In the genomic region with DNA sequence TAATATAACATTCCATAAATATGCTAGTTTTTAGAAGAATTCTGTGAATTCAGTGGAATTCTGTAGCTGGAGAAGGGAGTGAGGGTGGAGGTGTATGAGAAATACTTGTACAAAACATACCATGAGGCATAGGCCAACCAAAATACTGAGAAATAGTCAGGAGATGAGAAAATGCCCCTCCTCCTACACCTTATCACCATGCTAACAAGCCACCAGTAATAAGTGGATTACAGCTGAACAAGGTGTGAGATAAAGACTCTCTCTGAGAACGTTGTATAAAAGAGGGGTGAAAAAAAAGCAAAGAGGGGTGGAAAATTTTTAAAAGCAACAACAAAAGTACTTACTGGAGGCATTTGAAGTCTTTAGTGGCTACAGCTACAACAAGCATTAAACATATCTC, we compare ENCODE assay signal across 27 cellular contexts.
"Had no signal": no experiment of that assay in that cellular context is flagged by ENCODE, and none has a peak within 500 bp of the region (broad histone marks: within the 10 kb centered on the region; RNA-seq: fewer than 3 reads in every experiment).

No MANE protein-coding gene starts in this region.

- H3K4me3 Mint-ChIP-seq: activated CD4-positive, alpha-beta memory T cell treated with anti-CD3 and anti-CD28 coated beads, Interleukin-2, amount 10 ng/mL, durations not matched to agents 7 days and 5 days; activated CD4-positive, alpha-beta T cell treated with anti-CD3 and anti-CD28 coated beads, Interleukin-2, amount 10 ng/mL, durations not matched to agents 7 days and 5 days; activated naive CD4-positive, alpha-beta T cell treated with anti-CD3 and anti-CD28 coated beads, Interleukin-2, amount 10 ng/mL, durations not matched to agents 7 days and 5 days; activated naive CD8-positive, alpha-beta T cell treated with anti-CD3 and anti-CD28 coated beads, Interleukin-2, amount 10 ng/mL, durations not matched to agents 7 days and 5 days; activated T-cell treated with anti-CD3 and anti-CD28 coated beads, Interleukin-2, amount 50 U/mL, for 24 hours; activated T-cell treated with anti-CD3 and anti-CD28 coated beads, Interleukin-2, amount 50 U/mL, for 72 hours; brain; WTC11 had no signal

- H3K4me3 ChIP-seq: ascending aorta, breast epithelium, cardiac muscle cell, colonic mucosa had no signal

- H3K4me1 Mint-ChIP-seq: activated CD4-positive, alpha-beta memory T cell treated with anti-CD3 and anti-CD28 coated beads, Interleukin-2, amount 10 ng/mL, durations not matched to agents 7 days and 5 days; activated CD4-positive, alpha-beta T cell treated with anti-CD3 and anti-CD28 coated beads, Interleukin-2, amount 10 ng/mL, durations not matched to agents 7 days and 5 days; activated naive CD4-positive, alpha-beta T cell treated with anti-CD3 and anti-CD28 coated beads, Interleukin-2, amount 10 ng/mL, durations not matched to agents 7 days and 5 days; activated naive CD8-positive, alpha-beta T cell treated with anti-CD3 and anti-CD28 coated beads, Interleukin-2, amount 10 ng/mL, durations not matched to agents 7 days and 5 days had no signal

- DNase-seq: activated CD4-positive, alpha-beta memory T cell treated with anti-CD3 and anti-CD28 coated beads, Interleukin-2, amount 10 ng/mL, durations not matched to agents 7 days and 5 days; activated CD4-positive, alpha-beta T cell treated with anti-CD3 and anti-CD28 coated beads for 1 hour; activated CD4-positive, alpha-beta T cell treated with anti-CD3 and anti-CD28 coated beads for 4 hours; activated CD4-positive, alpha-beta T cell treated with anti-CD3 and anti-CD28 coated beads, Interleukin-2, amount 10 ng/mL, durations not matched to agents 7 days and 5 days; activated CD4-positive, alpha-beta T cell treated with anti-CD3 and anti-CD28 coated beads, Interleukin-2, amount 50 U/mL, for 4 hours; activated CD8-positive, alpha-beta memory T cell treated with anti-CD3 and anti-CD28 coated beads, Interleukin-2, amount 50 U/mL, for 48 hours; activated gamma-delta T cell; activated naive CD4-positive, alpha-beta T cell; activated naive CD4-positive, alpha-beta T cell treated with anti-CD3 and anti-CD28 coated beads, Interleukin-2, amount 10 ng/mL, durations not matched to agents 7 days and 5 days; activated naive CD8-positive, alpha-beta T cell treated with anti-CD3 and anti-CD28 coated beads, Interleukin-2, amount 10 ng/mL, durations not matched to agents 7 days and 5 days; activated T-cell treated with anti-CD3 and anti-CD28 coated beads for 4 hours; activated T-cell treated with anti-CD3 and anti-CD28 coated beads, Interleukin-2, amount 50 U/mL, for 24 hours; activated T-cell treated with anti-CD3 and anti-CD28 coated beads, Interleukin-2, amount 50 U/mL, for 72 hours; central memory CD4-positive, alpha-beta T cell; cerebellar nuclear complex; colonic mucosa; effector CD8-positive, alpha-beta T cell; foreskin fibroblast; head of caudate nucleus; T-helper 2 cell had no signal

- H3K27me3 ChIP-seq: ascending aorta, breast epithelium, cardiac muscle cell, colonic mucosa had no signal

- H3K4me1 ChIP-seq: ascending aorta, breast epithelium, colonic mucosa had no signal

- H3K27me3 Mint-ChIP-seq: activated CD4-positive, alpha-beta memory T cell treated with anti-CD3 and anti-CD28 coated beads, Interleukin-2, amount 10 ng/mL, durations not matched to agents 7 days and 5 days; activated CD4-positive, alpha-beta T cell treated with anti-CD3 and anti-CD28 coated beads, Interleukin-2, amount 10 ng/mL, durations not matched to agents 7 days and 5 days; activated naive CD4-positive, alpha-beta T cell treated with anti-CD3 and anti-CD28 coated beads, Interleukin-2, amount 10 ng/mL, durations not matched to agents 7 days and 5 days; activated naive CD8-positive, alpha-beta T cell treated with anti-CD3 and anti-CD28 coated beads, Interleukin-2, amount 10 ng/mL, durations not matched to agents 7 days and 5 days; activated T-cell treated with anti-CD3 and anti-CD28 coated beads, Interleukin-2, amount 50 U/mL, for 24 hours had no signal

- H3K9me3 Mint-ChIP-seq: activated CD4-positive, alpha-beta memory T cell treated with anti-CD3 and anti-CD28 coated beads, Interleukin-2, amount 10 ng/mL, durations not matched to agents 7 days and 5 days; activated CD4-positive, alpha-beta T cell treated with anti-CD3 and anti-CD28 coated beads, Interleukin-2, amount 10 ng/mL, durations not matched to agents 7 days and 5 days; activated naive CD4-positive, alpha-beta T cell treated with anti-CD3 and anti-CD28 coated beads, Interleukin-2, amount 10 ng/mL, durations not matched to agents 7 days and 5 days; activated naive CD8-positive, alpha-beta T cell treated with anti-CD3 and anti-CD28 coated beads, Interleukin-2, amount 10 ng/mL, durations not matched to agents 7 days and 5 days; activated T-cell treated with anti-CD3 and anti-CD28 coated beads, Interleukin-2, amount 50 U/mL, for 72 hours had no signal

- H3K9me3 ChIP-seq: ascending aorta, breast epithelium, colonic mucosa had no signal

- H3K36me3 ChIP-seq: ascending aorta, breast epithelium, cardiac muscle cell, colonic mucosa had no signal

- H3K36me3 Mint-ChIP-seq: activated naive CD4-positive, alpha-beta T cell treated with anti-CD3 and anti-CD28 coated beads, Interleukin-2, amount 10 ng/mL, durations not matched to agents 7 days and 5 days; activated naive CD4-positive, alpha-beta T cell treated with anti-CD3 and anti-CD28 coated beads, Interleukin-2, amount 50 U/mL, for 72 hours; activated naive CD8-positive, alpha-beta T cell treated with anti-CD3 and anti-CD28 coated beads, Interleukin-2, amount 10 ng/mL, durations not matched to agents 7 days and 5 days; brain; WTC11 had no signal

- H3K27ac Mint-ChIP-seq: activated CD4-positive, alpha-beta memory T cell treated with anti-CD3 and anti-CD28 coated beads, Interleukin-2, amount 10 ng/mL, durations not matched to agents 7 days and 5 days; activated CD4-positive, alpha-beta T cell treated with anti-CD3 and anti-CD28 coated beads, Interleukin-2, amount 10 ng/mL, durations not matched to agents 7 days and 5 days; activated naive CD4-positive, alpha-beta T cell treated with anti-CD3 and anti-CD28 coated beads, Interleukin-2, amount 10 ng/mL, durations not matched to agents 7 days and 5 days; activated naive CD4-positive, alpha-beta T cell treated with anti-CD3 and anti-CD28 coated beads, Interleukin-2, amount 50 U/mL, for 72 hours; activated naive CD8-positive, alpha-beta T cell treated with anti-CD3 and anti-CD28 coated beads, Interleukin-2, amount 10 ng/mL, durations not matched to agents 7 days and 5 days; activated T-cell treated with anti-CD3 and anti-CD28 coated beads, Interleukin-2, amount 50 U/mL, for 24 hours; activated T-cell treated with anti-CD3 and anti-CD28 coated beads, Interleukin-2, amount 50 U/mL, for 72 hours; brain; WTC11 had no signal

- H3K27ac ChIP-seq: ascending aorta, breast epithelium, cardiac muscle cell, colonic mucosa, VCaP had no signal
